ENCODE assay signal across 1 cellular context in genomic region chr11:10984250-10984649, GRCh38.
TF ChIP-seq lines count a peak whose summit lies in the region.

No MANE protein-coding gene starts in this region.

TF ChIP-seq in HCT116, 20 proteins besides CTCF, POLR2A, EP300 and RAD21 (continued from another document):
- TF ChIP-seq REST (IDR thresholded peaks at IDR 0.05; ENCODE audit: low read depth) (no peak), ELF1 (IDR thresholded peaks at IDR 0.05; ENCODE audit: borderline replicate concordance, low read depth) (no peak), EZH2phosphoT487 (IDR thresholded peaks at IDR 0.05; ENCODE audit: borderline replicate concordance) (no peak), POLR2AphosphoS5 (IDR thresholded peaks at IDR 0.05; ENCODE audit: low read depth, low read length) (no peak), YY1 (IDR thresholded peaks at IDR 0.05; ENCODE audit: extremely low read depth, insufficient replicate concordance, low read depth, low read length) (no peak), CEBPB (IDR thresholded peaks at IDR 0.05; ENCODE audit: low read depth) (no peak), SP1 (IDR thresholded peaks at IDR 0.05; ENCODE audit: low read depth) (no peak), MAX (IDR thresholded peaks at IDR 0.05) (no peak), ZBTB33 (IDR thresholded peaks at IDR 0.05; ENCODE audit: extremely low read depth, insufficient replicate concordance, low read length) (no peak), EZH2 (IDR thresholded peaks at IDR 0.05) (no peak), SIN3A (IDR thresholded peaks at IDR 0.05; ENCODE audit: low read depth) (no peak), ZFX (IDR thresholded peaks at IDR 0.05) (no peak), FOSL1 (IDR thresholded peaks at IDR 0.05; ENCODE audit: low read depth) (no peak), EGR1 (IDR thresholded peaks at IDR 0.05; ENCODE audit: low read depth) (no peak), SRF (IDR thresholded peaks at IDR 0.05; ENCODE audit: low read depth) (no peak), ZNF274 (IDR thresholded peaks at IDR 0.05; ENCODE audit: low read depth, low read length) (no peak)
